In genomic region chr11:58685973-58686720, GRCh38 we compare ENCODE assay signal across 25 cellular contexts. TPM values are rescaled to one million over a fixed set of nuclear protein-coding genes. Genes with fewer than 3 reads are reported as not detected.
DNase-seq lines count a peak whose midpoint lies in the region; ATAC-seq and TF ChIP-seq lines count a peak whose summit lies in the region.
"Had no signal": no experiment of that assay in that cellular context is flagged by ENCODE, and none has a peak within 500 bp of the region (broad histone marks: within the 10 kb centered on the region; RNA-seq: fewer than 3 reads in every experiment).

No MANE protein-coding gene starts in this region.

- no TSS peak for BruUV-seq in mammary epithelial cell (replicated peaks; lab: Mats Ljungman, UMichigan)
- BruUV-seq in MCF 10A (replicated peaks; lab: Mats Ljungman, UMichigan) = no TSS peak

- no peaks in the 10 kb centered on the region for H3K36me3 Mint-ChIP-seq in activated CD4-positive, alpha-beta T cell treated with anti-CD3 and anti-CD28 coated beads for 36 hours (ENCODE audit: low read depth)
- H3K36me3 Mint-ChIP-seq in MCF 10A (ENCODE audit: insufficient read depth, unreplicated experiment) = no peaks in the 10 kb centered on the region
- no peaks in the 10 kb centered on the region for H3K36me3 Mint-ChIP-seq in activated T-helper 2 cell treated with anti-CD3 and anti-CD28 coated beads, Interferon-gamma antibody, Interleukin-2, Interleukin-4, amounts not matched to agents 10 μg/mL and 5 μg/mL and 100 μg/mL, durations not matched to agents 14 hours and 24 hours and 36 hours (ENCODE audit: low read depth)

- H3K9me3 Mint-ChIP-seq in activated CD4-positive, alpha-beta T cell treated with anti-CD3 and anti-CD28 coated beads for 36 hours (ENCODE audit: low read depth) = no peaks in the 10 kb centered on the region
- no peaks in the 10 kb centered on the region for H3K9me3 Mint-ChIP-seq in MCF 10A (ENCODE audit: unreplicated experiment)
- H3K9me3 Mint-ChIP-seq in activated T-helper 2 cell treated with anti-CD3 and anti-CD28 coated beads, Interferon-gamma antibody, Interleukin-2, Interleukin-4, amounts not matched to agents 10 μg/mL and 5 μg/mL and 100 μg/mL, durations not matched to agents 14 hours and 24 hours and 36 hours = peaks cover 8% of the 10 kb centered on the region

- H3K4me1 ChIP-seq in mammary epithelial cell (ENCODE audit: insufficient read depth, low read length) = peaks cover 18% of the 10 kb centered on the region

- intact Hi-C loops in activated CD4-positive, alpha-beta T cell treated with anti-CD3 and anti-CD28 coated beads for 36 hours (cut with DNase I, micrococcal nuclease) = no loop called here
- intact Hi-C loops in mammary epithelial cell (cut with micrococcal nuclease) = no loop called here
- intact Hi-C loops in MCF 10A (cut with micrococcal nuclease) = no loop called here
- intact Hi-C loops in activated T-helper 2 cell treated with anti-CD3 and anti-CD28 coated beads, Interferon-gamma antibody, Interleukin-2, Interleukin-4, amounts not matched to agents 10 μg/mL and 5 μg/mL and 100 μg/mL, durations not matched to agents 14 hours and 24 hours and 36 hours (cut with micrococcal nuclease) = no loop called here
- intact Hi-C loops in posterior cingulate gyrus (cut with DNase I) = no loop called here

- H4K20me1 ChIP-seq in mammary epithelial cell (ENCODE audit: insufficient read depth, low read length) = no peaks in the 10 kb centered on the region

- peaks cover 13% of the 10 kb centered on the region for H3K4me1 Mint-ChIP-seq in activated CD4-positive, alpha-beta T cell treated with anti-CD3 and anti-CD28 coated beads for 36 hours
- peaks cover 9% of the 10 kb centered on the region for H3K4me1 Mint-ChIP-seq in MCF 10A (ENCODE audit: insufficient read depth, unreplicated experiment)
- H3K4me1 Mint-ChIP-seq in activated T-helper 2 cell treated with anti-CD3 and anti-CD28 coated beads, Interferon-gamma antibody, Interleukin-2, Interleukin-4, amounts not matched to agents 10 μg/mL and 5 μg/mL and 100 μg/mL, durations not matched to agents 14 hours and 24 hours and 36 hours (ENCODE audit: low read depth) = peaks cover 3% of the 10 kb centered on the region

- no peaks in the 10 kb centered on the region for H3K79me2 ChIP-seq in mammary epithelial cell (ENCODE audit: insufficient read depth, low read length)

- CTCF ChIA-PET in activated CD4-positive, alpha-beta T cell treated with anti-CD3 and anti-CD28 coated beads for 36 hours (lab: Charles Lee) = interaction anchor here (0.6 to 1.5 kb wide), 10 partner anchors 9 to 1227 kb away, joined by 3 to 10 read pairs (median 3); no protein-coding TSS in a partner anchor
- CTCF ChIA-PET in mammary epithelial cell (lab: Charles Lee; ENCODE audit: low non-redundant PET) (no interaction called here), MCF 10A (lab: Yijun Ruan, JAX) (interaction anchor here (0.7 to 5.7 kb wide), 8 partner anchors 9 to 1724 kb away, joined by 3 to 34 read pairs (median 4); no protein-coding TSS in a partner anchor)

- 72% methylated on average over 9 of the region's 9 CpGs for WGBS in mammary epithelial cell (ENCODE audit: low coverage, missing lambda C conversion rate)

- TF ChIP-seq CTCF in mammary epithelial cell (conservative IDR thresholded peaks at IDR 0.05 in 1 of 2, IDR thresholded peaks at IDR 0.05 in 1 of 2; ENCODE audit: extremely low read depth in 1 of 2, insufficient read depth in 1 of 2, low read depth in 1 of 2, low read length in 2 of 2) (no peak), MCF 10A (IDR thresholded peaks at IDR 0.05; ENCODE audit: unreplicated experiment) (no peak)

- ATAC-seq in activated CD4-positive, alpha-beta T cell treated with anti-CD3 and anti-CD28 coated beads for 36 hours = peak; percentile 79
- ATAC-seq in stimulated activated naive CD8-positive, alpha-beta T cell treated with anti-CD3 and anti-CD28 coated beads, Interleukin-15, Interleukin-2, amounts not matched to agents 100 U/mL and 50 U/mL, for 24 hours = peak; percentile 40
- ATAC-seq: HepG2, left lobe of liver, Right ventricle myocardium inferior, SK-N-SH treated with all-trans-retinoic acid at 6 μM for 48 hours had no signal

- DNase-seq in activated CD4-positive, alpha-beta T cell treated with anti-CD3 and anti-CD28 coated beads for 36 hours = peak; percentile 28
- no peak for DNase-seq in activated CD4-positive, alpha-beta T cell treated with anti-CD3 and anti-CD28 coated beads, Interleukin-2, amount 50 U/mL, for 4 hours
- no peak for DNase-seq in mammary epithelial cell
- DNase-seq in MCF 10A (ENCODE audit: unreplicated experiment) = no peak
- no peak for DNase-seq in activated T-helper 2 cell treated with anti-CD3 and anti-CD28 coated beads, Interferon-gamma antibody, Interleukin-2, Interleukin-4, amounts not matched to agents 10 μg/mL and 5 μg/mL and 100 μg/mL, durations not matched to agents 14 hours and 24 hours and 36 hours (ENCODE audit: low spot score)
- DNase-seq in stimulated activated naive CD8-positive, alpha-beta T cell treated with anti-CD3 and anti-CD28 coated beads, Interleukin-15, Interleukin-2, amounts not matched to agents 100 U/mL and 50 U/mL, for 24 hours = no peak
- no peak for DNase-seq in posterior cingulate gyrus
- no peak for DNase-seq in UCSD-AML1 (lab: John Stamatoyannopoulos, UW; ENCODE audit: unreplicated experiment)
- DNase-seq: amniotic stem cell, DMS 273 treated with DMSO at 0.1 percent for 48 hours, mesendoderm, NCI-H1092, NCI-H187, NCI-H524, occipital lobe, PC-9, T1000, trophoblast cell had no signal

- in situ Hi-C loops in mammary epithelial cell (cut with MboI; ENCODE audit: low sequenced_read_pairs in 2 of 2) = loop anchor here in 1 of 2 donors (25.0 kb wide), 1 partner anchor 226 kb away; no protein-coding TSS in a partner anchor

- H3K9ac ChIP-seq in mammary epithelial cell (ENCODE audit: insufficient read depth, low read length) = no peak overlapping the region

- H3K27me3 ChIP-seq in mammary epithelial cell (ENCODE audit: insufficient read depth, low read length) = no peaks in the 10 kb centered on the region

- H3K27ac ChIP-seq in mammary epithelial cell (ENCODE audit: insufficient read depth, low read depth, low read length) = no peak overlapping the region
- H3K27ac ChIP-seq: PC-9, skin epidermis had no signal

- H3K4me3 Mint-ChIP-seq in activated CD4-positive, alpha-beta T cell treated with anti-CD3 and anti-CD28 coated beads for 36 hours = no peak overlapping the region
- H3K4me3 Mint-ChIP-seq in MCF 10A (ENCODE audit: unreplicated experiment) = no peak overlapping the region
- H3K4me3 Mint-ChIP-seq in activated T-helper 2 cell treated with anti-CD3 and anti-CD28 coated beads, Interferon-gamma antibody, Interleukin-2, Interleukin-4, amounts not matched to agents 10 μg/mL and 5 μg/mL and 100 μg/mL, durations not matched to agents 14 hours and 24 hours and 36 hours (ENCODE audit: low read depth) = peak overlapping the region; percentile 23

- H2AFZ ChIP-seq in mammary epithelial cell (ENCODE audit: low read depth, low read length) = peak overlapping the region; percentile 16

- peaks cover 4% of the 10 kb centered on the region for H3K27me3 Mint-ChIP-seq in activated CD4-positive, alpha-beta T cell treated with anti-CD3 and anti-CD28 coated beads for 36 hours
- H3K27me3 Mint-ChIP-seq in MCF 10A (ENCODE audit: insufficient read depth, unreplicated experiment) = no peaks in the 10 kb centered on the region
- H3K27me3 Mint-ChIP-seq in activated T-helper 2 cell treated with anti-CD3 and anti-CD28 coated beads, Interferon-gamma antibody, Interleukin-2, Interleukin-4, amounts not matched to agents 10 μg/mL and 5 μg/mL and 100 μg/mL, durations not matched to agents 14 hours and 24 hours and 36 hours (ENCODE audit: low read depth) = peaks cover 2% of the 10 kb centered on the region

- H3K9me3 ChIP-seq in mammary epithelial cell (replicated peaks; ENCODE audit: insufficient read depth, low read length) = no peaks in the 10 kb centered on the region

- dilution Hi-C loops in mammary epithelial cell (cut with HindIII; ENCODE audit: low sequenced_read_pairs) = loop anchor here (5.0 kb wide), 1 partner anchor 91 kb away; no protein-coding TSS in a partner anchor

- no peak overlapping the region for H3K4me2 ChIP-seq in mammary epithelial cell (ENCODE audit: insufficient read depth, low read depth, low read length)
- H3K4me2 ChIP-seq: PC-9 had no signal

- no peak overlapping the region for H3K27ac Mint-ChIP-seq in activated CD4-positive, alpha-beta T cell treated with anti-CD3 and anti-CD28 coated beads for 36 hours
- H3K27ac Mint-ChIP-seq in MCF 10A (ENCODE audit: low read depth, unreplicated experiment) = no peak overlapping the region
- H3K27ac Mint-ChIP-seq in activated T-helper 2 cell treated with anti-CD3 and anti-CD28 coated beads, Interferon-gamma antibody, Interleukin-2, Interleukin-4, amounts not matched to agents 10 μg/mL and 5 μg/mL and 100 μg/mL, durations not matched to agents 14 hours and 24 hours and 36 hours = no peak overlapping the region

- no peak overlapping the region for H3K4me3 ChIP-seq in mammary epithelial cell (replicated peaks in 1 of 3; ENCODE audit: insufficient read depth in 1 of 3, low read depth in 2 of 3, low read length in 3 of 3)
- H3K4me3 ChIP-seq: PC-9, skin epidermis had no signal

- no peaks in the 10 kb centered on the region for H3K36me3 ChIP-seq in mammary epithelial cell (ENCODE audit: insufficient read depth, low read length)

- POLR2A ChIA-PET in activated CD4-positive, alpha-beta T cell treated with anti-CD3 and anti-CD28 coated beads for 36 hours (lab: Charles Lee) = interaction anchor here (0.6 to 1.2 kb wide), 2 partner anchors 74 to 108 kb away, joined by 3 to 5 read pairs; no protein-coding TSS in a partner anchor
- POLR2A ChIA-PET in MCF 10A (lab: Yijun Ruan, JAX) = interaction anchor here (1.0 kb wide), 1 partner anchor 108 kb away, joined by 4 read pairs; no protein-coding TSS in a partner anchor

RNA-seq across cellular contexts. Expression of gene GLYAT, which starts 45.6 kb away (rescaled TPM):
- total RNA-seq in activated CD4-positive, alpha-beta T cell treated with anti-CD3 and anti-CD28 coated beads for 36 hours = not detected
- total RNA-seq in mammary epithelial cell = not detected
- not detected for polyA plus RNA-seq in mammary epithelial cell
- polyA minus RNA-seq in mammary epithelial cell = not detected
- total RNA-seq in MCF 10A (2022) = not detected in 2 replicates
- total RNA-seq in activated T-helper 2 cell treated with anti-CD3 and anti-CD28 coated beads, Interferon-gamma antibody, Interleukin-2, Interleukin-4, amounts not matched to agents 10 μg/mL and 5 μg/mL and 100 μg/mL, durations not matched to agents 14 hours and 24 hours and 36 hours = not detected in 2 replicates
- total RNA-seq: A172, H1, HepG2, PC-9 had no signal
- polyA plus RNA-seq: H1, HepG2 had no signal
